10 cellular contexts compared by ENCODE assay signal in the genomic region with DNA sequence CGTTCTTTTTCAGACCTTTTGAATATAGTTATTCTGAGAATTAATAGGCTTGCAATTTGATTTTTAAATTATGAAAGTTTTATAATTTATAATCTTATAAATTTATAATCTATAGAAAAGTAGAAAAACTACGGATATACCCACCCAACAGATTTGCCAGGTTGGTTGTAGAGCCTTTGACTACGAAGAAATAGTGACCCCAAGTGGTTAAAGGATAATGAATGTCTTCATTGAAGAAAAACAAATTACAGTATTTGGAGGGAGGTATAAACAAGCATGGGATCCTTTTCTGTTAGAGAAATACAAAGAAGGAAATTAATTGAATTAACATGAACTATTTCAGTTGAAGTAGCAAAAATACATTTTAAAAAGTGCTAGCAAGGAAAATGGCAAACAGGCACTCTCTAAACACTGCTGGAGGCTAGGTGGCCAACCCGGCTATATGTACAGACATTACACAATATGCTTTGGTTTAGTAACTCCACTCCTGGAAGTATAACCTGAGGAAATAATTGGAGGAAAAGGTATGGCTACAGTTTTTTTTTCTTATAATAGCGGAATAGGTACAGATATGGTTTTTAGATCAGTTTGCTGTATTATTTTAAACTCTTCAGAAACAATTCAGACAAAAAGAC.
DNase-seq lines count a peak whose midpoint lies in the region; ATAC-seq and TF ChIP-seq lines count a peak whose summit lies in the region.
"Had no signal": no experiment of that assay in that cellular context is flagged by ENCODE, and none has a peak within 500 bp of the region (broad histone marks: within the 10 kb centered on the region; RNA-seq: fewer than 3 reads in every experiment).

No MANE protein-coding gene starts in this region.

- peak overlapping the region; percentile 90 for H3K27ac ChIP-seq in cardiac muscle cell
- no peak overlapping the region for H3K27ac ChIP-seq in RWPE2 (ENCODE audit: poor library complexity, severe bottlenecking)
- H3K27ac ChIP-seq in right atrium auricular region, result no peak overlapping the region
- no peak overlapping the region for H3K27ac ChIP-seq in uterus
- H3K27ac ChIP-seq: coronary artery had no signal

- H3K36me3 ChIP-seq in cardiac muscle cell (no peaks in the 10 kb centered on the region), RWPE2 (ENCODE audit: low read depth) (peaks cover 43% of the 10 kb centered on the region), right atrium auricular region (peaks cover 8% of the 10 kb centered on the region), uterus (no peaks in the 10 kb centered on the region)

- no peak for TF ChIP-seq POLR2A in uterus (IDR thresholded peaks at IDR 0.05)

- H3K9me3 ChIP-seq in cardiac muscle cell (ENCODE audit: low read depth), result no peaks in the 10 kb centered on the region
- H3K9me3 ChIP-seq in RWPE2 (ENCODE audit: severe bottlenecking), result no peaks in the 10 kb centered on the region
- no peaks in the 10 kb centered on the region for H3K9me3 ChIP-seq in right atrium auricular region
- H3K9me3 ChIP-seq in uterus, result no peaks in the 10 kb centered on the region

- H3K4me1 ChIP-seq in cardiac muscle cell (ENCODE audit: low read depth) (peaks cover 20% of the 10 kb centered on the region), RWPE2 (ENCODE audit: insufficient read depth, poor library complexity, severe bottlenecking) (no peaks in the 10 kb centered on the region), right atrium auricular region (no peaks in the 10 kb centered on the region), uterus (no peaks in the 10 kb centered on the region)

- DNase-seq in cardiac muscle cell (ENCODE audit: low read depth in 1 of 2, low spot score in 1 of 2), result peak in 1 of 2 donors; percentile 46
- no peak for DNase-seq in left cardiac atrium
- DNase-seq in RWPE2 (ENCODE audit: low spot score), result no peak
- DNase-seq in right atrium auricular region (ENCODE audit: low spot score), result no peak
- no peak for DNase-seq in uterus
- DNase-seq in OCI-M2 (lab: John Stamatoyannopoulos, UW; ENCODE audit: unreplicated experiment), result no peak
- DNase-seq in mucosa of gallbladder (ENCODE audit: low spot score), result no peak
- DNase-seq: T-cell had no signal

- H3K27me3 ChIP-seq in cardiac muscle cell, result no peaks in the 10 kb centered on the region
- H3K27me3 ChIP-seq in RWPE2 (ENCODE audit: insufficient read depth, poor library complexity, severe bottlenecking), result no peaks in the 10 kb centered on the region
- no peaks in the 10 kb centered on the region for H3K27me3 ChIP-seq in right atrium auricular region
- no peaks in the 10 kb centered on the region for H3K27me3 ChIP-seq in uterus

- TF ChIP-seq CTCF in cardiac muscle cell (IDR thresholded peaks at IDR 0.05; ENCODE audit: low read depth, low read length) (peak; percentile 43), RWPE2 (IDR thresholded peaks at IDR 0.05; ENCODE audit: poor library complexity, severe bottlenecking) (peak; percentile 56), right atrium auricular region (IDR thresholded peaks at IDR 0.05) (peak; percentile 38 to 57), uterus (IDR thresholded peaks at IDR 0.05) (peak; percentile 28 to 47 (median 40))

- intact Hi-C loops in left cardiac atrium (cut with DNase I) (no loop called here), uterus (cut with DNase I; ENCODE audit: low total_unique reads) (no loop called here)

- ATAC-seq in left cardiac atrium, result no peak
- no peak for ATAC-seq in RWPE2 (ENCODE audit: low read depth)
- no peak for ATAC-seq in GM21360 (IDR thresholded peaks at IDR 0.05; ENCODE audit: unreplicated experiment)
- ATAC-seq: T-cell had no signal

- H3K4me3 ChIP-seq in cardiac muscle cell (no peak overlapping the region), RWPE2 (ENCODE audit: severe bottlenecking) (no peak overlapping the region), right atrium auricular region (no peak overlapping the region), uterus (no peak overlapping the region)
- H3K4me3 ChIP-seq: coronary artery had no signal
